20 cellular contexts compared by ENCODE assay signal in the genomic region with DNA sequence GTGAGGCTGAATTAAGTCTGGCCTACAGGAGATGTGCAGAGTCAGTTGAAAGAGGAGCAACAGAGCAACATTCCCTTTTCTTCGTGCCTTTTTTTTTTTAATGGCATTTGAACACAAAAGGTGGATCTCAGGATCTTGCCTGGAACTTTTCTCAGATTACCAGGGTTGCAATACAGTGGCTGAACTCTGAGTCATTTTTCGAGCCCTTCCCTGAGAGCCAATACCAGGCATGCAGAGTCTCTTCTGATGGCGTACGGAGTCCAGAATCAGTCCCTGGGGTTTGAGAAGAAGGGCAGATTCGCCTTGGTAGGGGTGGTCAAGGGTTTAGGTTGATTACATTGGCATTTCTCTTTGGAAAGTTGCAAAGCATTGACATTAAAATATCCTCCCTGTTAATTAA.
DNase-seq lines count a peak whose midpoint lies in the region; ATAC-seq, FAIRE-seq and TF ChIP-seq lines count a peak whose summit lies in the region.
"Had no signal": no experiment of that assay in that cellular context is flagged by ENCODE, and none has a peak within 500 bp of the region (broad histone marks: within the 10 kb centered on the region; RNA-seq: fewer than 3 reads in every experiment).

No MANE protein-coding gene starts in this region.

- intact Hi-C loops in left lung (cut with DNase I) = no loop called here

- peak; percentile 9 for FAIRE-seq in astrocyte (lab: Jason Lieb, UNC)
- FAIRE-seq: A204.1, GM12892, GM18507 had no signal

- H3K27me3 ChIP-seq in astrocyte (ENCODE audit: insufficient read depth, low read length) = peaks cover 4% of the 10 kb centered on the region
- no peaks in the 10 kb centered on the region for H3K27me3 ChIP-seq in smooth muscle cell (ENCODE audit: low read depth)
- no peaks in the 10 kb centered on the region for H3K27me3 ChIP-seq in left lung

- no peak overlapping the region for H3K27ac Mint-ChIP-seq in astrocyte (ENCODE audit: unreplicated experiment)
- peak overlapping the region; percentile 57 for H3K27ac Mint-ChIP-seq in neural crest cell (ENCODE audit: unreplicated experiment)
- H3K27ac Mint-ChIP-seq: CD4-positive, alpha-beta T cell had no signal

- no peaks in the 10 kb centered on the region for H3K79me2 ChIP-seq in astrocyte (ENCODE audit: insufficient read depth, low read length)
- H3K79me2 ChIP-seq in smooth muscle cell (ENCODE audit: low read depth) = no peaks in the 10 kb centered on the region

- no peak for ATAC-seq in left lung

- H3K4me3 ChIP-seq in astrocyte (ENCODE audit: insufficient read depth, low read depth, low read length) (no peak overlapping the region), smooth muscle cell (no peak overlapping the region), coronary artery (no peak overlapping the region), left lung (no peak overlapping the region)
- H3K4me3 ChIP-seq: GM23248, HAP-1 had no signal

- H4K20me1 ChIP-seq in astrocyte (ENCODE audit: insufficient read depth, low read length) (no peaks in the 10 kb centered on the region), smooth muscle cell (ENCODE audit: low read depth) (no peaks in the 10 kb centered on the region)

- H3K36me3 Mint-ChIP-seq in astrocyte (ENCODE audit: low read depth, unreplicated experiment) (no peaks in the 10 kb centered on the region), neural crest cell (ENCODE audit: low read depth) (no peaks in the 10 kb centered on the region)

- no peak overlapping the region for H3K27ac ChIP-seq in astrocyte (ENCODE audit: low read depth, low read length)
- H3K27ac ChIP-seq in smooth muscle cell (ENCODE audit: low read depth) = peak overlapping the region; percentile 15
- H3K27ac ChIP-seq in coronary artery = no peak overlapping the region
- no peak overlapping the region for H3K27ac ChIP-seq in left lung
- H3K27ac ChIP-seq: C4-2B, GM23248 had no signal

- no peak for TF ChIP-seq CTCF in astrocyte (IDR thresholded peaks at IDR 0.05; ENCODE audit: insufficient read depth, low read depth, low read length)
- TF ChIP-seq CTCF in neural crest cell (conservative IDR thresholded peaks at IDR 0.05) = no peak
- no peak for TF ChIP-seq CTCF in smooth muscle cell (IDR thresholded peaks at IDR 0.05; ENCODE audit: borderline replicate concordance, insufficient read depth, poor library complexity, severe bottlenecking)
- no peak for TF ChIP-seq CTCF in coronary artery (IDR thresholded peaks at IDR 0.05)
- TF ChIP-seq CTCF in left lung (IDR thresholded peaks at IDR 0.05) = no peak

- no peaks in the 10 kb centered on the region for H3K36me3 ChIP-seq in astrocyte (ENCODE audit: insufficient read depth, low read length)
- no peaks in the 10 kb centered on the region for H3K36me3 ChIP-seq in smooth muscle cell (ENCODE audit: low read depth)
- H3K36me3 ChIP-seq in left lung = no peaks in the 10 kb centered on the region
- H3K36me3 ChIP-seq: HAP-1 had no signal

- H3K4me1 Mint-ChIP-seq in astrocyte (ENCODE audit: low read depth, unreplicated experiment) (peaks cover 32% of the 10 kb centered on the region), neural crest cell (peaks cover 21% of the 10 kb centered on the region)

- 66% methylated on average over 5 of the region's 5 CpGs for WGBS in smooth muscle cell (ENCODE audit: low lambda C conversion rate)

- no peak for DNase-seq in astrocyte (ENCODE audit: low read depth)
- peak; percentile 29 for DNase-seq in left kidney (ENCODE audit: low read depth, low spot score)
- no peak for DNase-seq in neural crest cell (ENCODE audit: low read depth, low spot score)
- no peak for DNase-seq in smooth muscle cell (lab: John Stamatoyannopoulos, UW; ENCODE audit: unreplicated experiment)
- DNase-seq in coronary artery (ENCODE audit: low spot score) = no peak
- no peak for DNase-seq in left lung
- DNase-seq in retina = no peak
- DNase-seq: ACHN; AML-193; Caco-2; CD4-positive, alpha-beta T cell; DMS153; DMS79; GDM1; GM23248 had no signal

- H3K9me3 ChIP-seq in astrocyte (ENCODE audit: insufficient read depth, low read depth, low read length) (no peaks in the 10 kb centered on the region), smooth muscle cell (replicated peaks; ENCODE audit: low read depth) (no peaks in the 10 kb centered on the region), left lung (peaks cover 0 to 8% of the 10 kb centered on the region in 2 donors)
- H3K9me3 ChIP-seq: Caco-2, HAP-1 had no signal

- no peak overlapping the region for H3K4me2 ChIP-seq in astrocyte (ENCODE audit: low read length)
- no peak overlapping the region for H3K4me2 ChIP-seq in smooth muscle cell

- H3K27me3 Mint-ChIP-seq in astrocyte (ENCODE audit: low read depth, unreplicated experiment) (no peaks in the 10 kb centered on the region), neural crest cell (ENCODE audit: low read depth) (no peaks in the 10 kb centered on the region)
- H3K27me3 Mint-ChIP-seq: CD4-positive, alpha-beta T cell had no signal

- no peaks in the 10 kb centered on the region for H3K4me1 ChIP-seq in astrocyte (ENCODE audit: insufficient read depth, low read length)
- H3K4me1 ChIP-seq in smooth muscle cell (ENCODE audit: low read depth) = peaks cover 18% of the 10 kb centered on the region
- H3K4me1 ChIP-seq in left lung = no peaks in the 10 kb centered on the region
- H3K4me1 ChIP-seq: Caco-2, HAP-1 had no signal

- H3K9me3 Mint-ChIP-seq in astrocyte (ENCODE audit: unreplicated experiment) (no peaks in the 10 kb centered on the region), neural crest cell (peaks cover 8% of the 10 kb centered on the region)

- H3K4me3 Mint-ChIP-seq in astrocyte (ENCODE audit: unreplicated experiment) (no peak overlapping the region), neural crest cell (no peak overlapping the region)
- H3K4me3 Mint-ChIP-seq: CD4-positive, alpha-beta T cell had no signal

- H3K9ac ChIP-seq in astrocyte (ENCODE audit: low read length) (no peak overlapping the region), smooth muscle cell (ENCODE audit: low read depth) (no peak overlapping the region)
- H3K9ac ChIP-seq: GM23248 had no signal

- H2AFZ ChIP-seq in astrocyte (ENCODE audit: low read depth, low read length) (no peak overlapping the region), smooth muscle cell (ENCODE audit: low read depth) (no peak overlapping the region)
- H2AFZ ChIP-seq: GM23248 had no signal

- H3F3A ChIP-seq in smooth muscle cell (ENCODE audit: low read depth) = no peaks in the 10 kb centered on the region
